In genomic region chr11:64844330-64845124, GRCh38 we compare ENCODE assay signal across 8 cellular contexts. TPM values are rescaled to one million over a fixed set of nuclear protein-coding genes. Genes with fewer than 3 reads are reported as not detected.
DNase-seq lines count a peak whose midpoint lies in the region; ATAC-seq and TF ChIP-seq lines count a peak whose summit lies in the region.

CDC42BPG (minus strand) TSS chr11:64844653; CDS start chr11:64844569, 84 bp downstream.

- peaks cover 34% of the 10 kb centered on the region for H3K4me1 Mint-ChIP-seq in activated naive CD4-positive, alpha-beta T cell treated with anti-CD3 and anti-CD28 coated beads for 36 hours (ENCODE audit: low read depth)

- peak within 1 kb of the TSS; percentile 72 for H3K9ac ChIP-seq in ES-I3 (ENCODE audit: low read depth, low read length)

- H3K9me3 Mint-ChIP-seq in activated naive CD4-positive, alpha-beta T cell treated with anti-CD3 and anti-CD28 coated beads for 36 hours = no peaks in the 10 kb centered on the region

- no peaks in the 10 kb centered on the region for H3K9me3 ChIP-seq in ES-I3 (ENCODE audit: control insufficient read depth, insufficient read depth, low read length)
- H3K9me3 ChIP-seq in gastroesophageal sphincter = no peaks in the 10 kb centered on the region
- no peaks in the 10 kb centered on the region for H3K9me3 ChIP-seq in ovary

- CTCF ChIA-PET in RWPE1 (lab: Yijun Ruan, JAX) = interaction anchor here (0.6 to 5.5 kb wide), 9 partner anchors 24 to 346 kb away, joined by 3 to 39 read pairs (median 3); partner anchors contain the start of gene ARL2
- CTCF ChIA-PET in activated naive CD4-positive, alpha-beta T cell treated with anti-CD3 and anti-CD28 coated beads for 36 hours (lab: Charles Lee) = interaction anchor here (0.6 to 32.9 kb wide), 6 partner anchors 9 to 438 kb away, joined by 3 to 992 read pairs (median 6); partner anchors contain the start of gene EHD1

- WGBS in gastroesophageal sphincter (ENCODE audit: low coverage in 1 of 2), 2 donors = 0% methylated on average over 1 of the region's 96 CpGs; no CpG with 5 or more reads in 1 of the 2 donors
- WGBS in ovary, 3 donors = 1 to 3% (median 2%) methylated on average over 49 to 96 of the region's 96 CpGs

- no peaks in the 10 kb centered on the region for H3K27me3 Mint-ChIP-seq in activated naive CD4-positive, alpha-beta T cell treated with anti-CD3 and anti-CD28 coated beads for 36 hours (ENCODE audit: low read depth)

- TF ChIP-seq POLR2A in gastroesophageal sphincter (IDR thresholded peaks at IDR 0.05) (no peak), ovary (IDR thresholded peaks at IDR 0.05) (no peak)

- ATAC-seq in gastroesophageal sphincter (peak; percentile 75), GM21717 (IDR thresholded peaks at IDR 0.05; ENCODE audit: unreplicated experiment) (no peak)

- H3K27ac ChIP-seq in RWPE1 = peak within 1 kb of the TSS; percentile 99
- peak within 1 kb of the TSS in 2 of 4 donors; percentile 0 to 57 for H3K27ac ChIP-seq in gastroesophageal sphincter
- peak within 1 kb of the TSS; percentile 28 to 66 for H3K27ac ChIP-seq in ovary

- H3K27ac Mint-ChIP-seq in activated naive CD4-positive, alpha-beta T cell treated with anti-CD3 and anti-CD28 coated beads for 36 hours = peak within 1 kb of the TSS; percentile 13

- H3K4me3 ChIP-seq in gastroesophageal sphincter (peak within 1 kb of the TSS; percentile 1 to 50), ovary (peak within 1 kb of the TSS; percentile 46)

- POLR2A ChIA-PET in RWPE1 (lab: Yijun Ruan, JAX; ENCODE audit: low non-redundant PET) = interaction anchor here (0.6 kb wide), 1 partner anchor 56 kb away, joined by 3 read pairs; no protein-coding TSS in a partner anchor

- intact Hi-C loops in activated naive CD4-positive, alpha-beta T cell treated with anti-CD3 and anti-CD28 coated beads for 36 hours (cut with micrococcal nuclease) = no loop called here
- intact Hi-C loops in ovary (cut with DNase I) = loop anchor here (2.0 to 10.0 kb wide), 8 partner anchors 43 to 278 kb away; partner anchors contain the start of genes ARL2 (in 3 of the 4), ZNHIT2 (in 2 of the 4), FAU (in 1 of the 4) and MRPL49 (in 1 of the 4)

- H3K4me1 ChIP-seq in ES-I3 (ENCODE audit: insufficient read depth, low read length) = peaks cover 21% of the 10 kb centered on the region; the same call in 1 of the 2 replicates
- H3K4me1 ChIP-seq in gastroesophageal sphincter = peaks cover 0 to 39% (median 13%) of the 10 kb centered on the region in 3 donors
- peaks cover 7% of the 10 kb centered on the region for H3K4me1 ChIP-seq in ovary (ENCODE audit: insufficient read depth)

- H3K36me3 ChIP-seq in ES-I3 (ENCODE audit: insufficient read depth, low read length) = no peaks in the 10 kb centered on the region
- no peaks in the 10 kb centered on the region for H3K36me3 ChIP-seq in gastroesophageal sphincter
- no peaks in the 10 kb centered on the region for H3K36me3 ChIP-seq in ovary

- TF ChIP-seq EP300 in gastroesophageal sphincter (IDR thresholded peaks at IDR 0.05) (no peak), ovary (IDR thresholded peaks at IDR 0.05) (no peak)

- H3K36me3 Mint-ChIP-seq in activated naive CD4-positive, alpha-beta T cell treated with anti-CD3 and anti-CD28 coated beads for 36 hours (ENCODE audit: low read depth) = no peaks in the 10 kb centered on the region

- H3K27me3 ChIP-seq in gastroesophageal sphincter = peaks cover 6% of the 10 kb centered on the region
- H3K27me3 ChIP-seq in ovary = no peaks in the 10 kb centered on the region

- peak; percentile 83 for DNase-seq in LoVo (ENCODE audit: low spot score)
- DNase-seq in RWPE1 (ENCODE audit: low spot score) = peak; percentile 83
- peak; percentile 69 for DNase-seq in activated naive CD4-positive, alpha-beta T cell treated with anti-CD3 and anti-CD28 coated beads for 36 hours
- DNase-seq in ovary = peak; percentile 65 to 83 (median 73)
- no peak for DNase-seq in pons (ENCODE audit: low spot score)

- peak within 1 kb of the TSS; percentile 66 for H3K4me3 Mint-ChIP-seq in activated naive CD4-positive, alpha-beta T cell treated with anti-CD3 and anti-CD28 coated beads for 36 hours

- TF ChIP-seq CTCF in RWPE1 (conservative IDR thresholded peaks at IDR 0.05; ENCODE audit: low read depth) (peak; percentile 75), gastroesophageal sphincter (IDR thresholded peaks at IDR 0.05) (peak in 3 of 4 experiments; percentile 70 to 82 (median 80)), ovary (IDR thresholded peaks at IDR 0.05) (peak; percentile 38 to 65 (median 64))

RNA-seq across cellular contexts. Expression of gene CDC42BPG, which starts in this region (rescaled TPM):
- total RNA-seq in activated naive CD4-positive, alpha-beta T cell treated with anti-CD3 and anti-CD28 coated beads for 36 hours = under 1 TPM; 0.32 to 0.41 TPM
- total RNA-seq in gastroesophageal sphincter = under 1 TPM; 0.08 to 0.94 (median 0.22) TPM
- total RNA-seq in ovary = 1 to 10 TPM; 2.6 to 9.5 (median 4.0) TPM
- polyA plus RNA-seq in ovary = 1 to 10 TPM in 1 of 2 donors, under 1 TPM in 1; 0.35 to 1.9 TPM

Comparison
In these comparisons a context has a peak if more than half of its experiments do, and no peak if none do; other contexts are left out.
1. Peak in DNase-seq in activated naive CD4-positive, alpha-beta T cell treated with anti-CD3 and anti-CD28 coated beads for 36 hours; RNA of the gene not detected or under 1 TPM.
2. Peak in ATAC-seq and H3K4me3 ChIP-seq in gastroesophageal sphincter; RNA of the gene not detected or under 1 TPM.